Comparison of ENCODE assay signal across 18 cellular contexts in the genomic region with DNA sequence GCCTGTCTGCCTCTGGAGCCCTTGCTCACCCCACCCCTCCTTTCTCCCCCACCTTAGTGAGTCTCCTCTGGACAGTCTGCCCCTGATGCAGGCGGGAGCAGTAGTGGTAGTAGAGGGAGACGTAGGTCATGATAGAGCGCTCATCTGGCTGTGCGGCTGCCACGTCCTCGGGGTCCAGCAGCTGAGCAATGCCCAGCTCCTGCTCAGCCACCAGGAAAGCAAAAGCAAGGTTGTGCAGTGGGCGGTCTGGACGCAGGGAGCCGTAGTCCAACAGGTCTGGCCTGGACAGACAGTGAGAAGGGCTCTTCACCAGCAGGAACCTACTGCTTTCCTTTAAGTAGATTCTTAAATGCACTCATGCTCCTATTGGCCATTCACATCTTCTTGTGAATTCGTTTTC. TPM values are rescaled to one million over a fixed set of nuclear protein-coding genes. Genes with fewer than 3 reads are reported as not detected.
DNase-seq lines count a peak whose midpoint lies in the region; ATAC-seq and TF ChIP-seq lines count a peak whose summit lies in the region.
"Had no signal": no experiment of that assay in that cellular context is flagged by ENCODE, and none has a peak within 500 bp of the region (broad histone marks: within the 10 kb centered on the region; RNA-seq: fewer than 3 reads in every experiment).

No MANE protein-coding gene starts in this region.

- H3K36me3 Mint-ChIP-seq in central memory CD8-positive, alpha-beta T cell (ENCODE audit: insufficient read depth) = peaks cover 1% of the 10 kb centered on the region
- H3K36me3 Mint-ChIP-seq: CD8-positive, alpha-beta T cell had no signal

- H3K27me3 ChIP-seq in IMR-90 (ENCODE audit: control insufficient read depth, insufficient read depth, low read length) = peaks cover 10% of the 10 kb centered on the region; the same call in 1 of the 2 replicates
- H3K27me3 ChIP-seq in mesenchymal stem cell (ENCODE audit: control insufficient read depth in 1 of 2, insufficient read depth in 1 of 2, low read length in 2 of 2) = peaks cover 0 to 42% of the 10 kb centered on the region in 2 experiments
- H3K27me3 ChIP-seq in spleen (replicated peaks in 1 of 7) = peaks cover 0 to 10% (median 5%) of the 10 kb centered on the region in 7 donors
- H3K27me3 ChIP-seq: BE2C had no signal

- H2AFZ ChIP-seq in IMR-90 (replicated peaks; ENCODE audit: low read length, poor library complexity) (no peak overlapping the region), mesenchymal stem cell (ENCODE audit: low read depth, low read length) (no peak overlapping the region)

- H3K9me1 ChIP-seq in IMR-90 (ENCODE audit: insufficient read depth, low read length) = peaks cover 2% of the 10 kb centered on the region; the same call in 1 of the 2 replicates

- no peak overlapping the region for H3K9ac ChIP-seq in IMR-90 (ENCODE audit: low read depth, low read length)
- H3K9ac ChIP-seq in mesenchymal stem cell (ENCODE audit: low read length) = no peak overlapping the region

- intact Hi-C loops in IMR-90 (cut with micrococcal nuclease) (no loop called here), spleen (cut with DNase I; ENCODE audit: low total_unique reads) (no loop called here)

- dilution Hi-C loops in IMR-90 (cut with HindIII; ENCODE audit: low sequenced_read_pairs, unreplicated experiment) = no loop called here

- H2BK120ac ChIP-seq in IMR-90 (ENCODE audit: low read depth, low read length) (no peak overlapping the region), mesenchymal stem cell (ENCODE audit: low read depth, low read length) (no peak overlapping the region)

- 92% methylated on average over 7 of the region's 10 CpGs; no CpG with 5 or more reads in 1 of the 2 experiments for WGBS in IMR-90 (ENCODE audit: extremely low coverage in 2 of 2, insufficient read length in 1 of 2), 2 experiments
- WGBS in mesenchymal stem cell = 95% methylated on average over 10 of the region's 10 CpGs
- 95 to 98% (median 98%) methylated on average over 7 to 10 of the region's 10 CpGs for WGBS in spleen, 5 donors

- no peak overlapping the region for H2BK5ac ChIP-seq in IMR-90 (ENCODE audit: low read depth, low read length, poor library complexity, severe bottlenecking)
- H2BK5ac ChIP-seq in mesenchymal stem cell (ENCODE audit: low read depth, low read length, poor library complexity, severe bottlenecking) = no peak overlapping the region

- H3K56ac ChIP-seq in IMR-90 (ENCODE audit: extremely low read depth, insufficient read depth, low read length) = no peak overlapping the region

- no peak overlapping the region for H4K5ac ChIP-seq in IMR-90 (ENCODE audit: low read depth, low read length)

- H3K27ac ChIP-seq in IMR-90 (ENCODE audit: insufficient read depth, low read length) (no peak overlapping the region), mesenchymal stem cell (ENCODE audit: low read length, poor library complexity, severe bottlenecking) (no peak overlapping the region), spleen (no peak overlapping the region)
- H3K27ac ChIP-seq: A549, C4-2B had no signal

- no peaks in the 10 kb centered on the region for H3K9me3 Mint-ChIP-seq in central memory CD8-positive, alpha-beta T cell
- H3K9me3 Mint-ChIP-seq: CD8-positive, alpha-beta T cell; HFFc6 had no signal

- H3K4ac ChIP-seq in IMR-90 (ENCODE audit: low read depth, low read length) (no peak overlapping the region), mesenchymal stem cell (ENCODE audit: low read depth in 1 of 2, low read length in 2 of 2) (no peak overlapping the region)

- no peaks in the 10 kb centered on the region for H3K27me3 Mint-ChIP-seq in central memory CD8-positive, alpha-beta T cell

- no peak overlapping the region for H3K18ac ChIP-seq in IMR-90 (ENCODE audit: low read depth, low read length)
- no peak overlapping the region for H3K18ac ChIP-seq in mesenchymal stem cell (ENCODE audit: low read depth in 1 of 2, low read length in 2 of 2)

- TF ChIP-seq CTCF in IMR-90 (conservative IDR thresholded peaks at IDR 0.05; ENCODE audit: low read depth, low read length) = no peak
- TF ChIP-seq CTCF in spleen (IDR thresholded peaks at IDR 0.05 in 8 of 11, conservative IDR thresholded peaks at IDR 0.05 in 3 of 11) = no peak

- H3K4me3 ChIP-seq in IMR-90 (ENCODE audit: insufficient read depth, low read depth, low read length) (no peak overlapping the region), mesenchymal stem cell (ENCODE audit: insufficient read depth in 1 of 2, low read depth in 1 of 2, low read length in 2 of 2) (no peak overlapping the region), spleen (no peak overlapping the region)
- H3K4me3 ChIP-seq: A549 had no signal

- H2BK12ac ChIP-seq in mesenchymal stem cell (ENCODE audit: low read length in 2 of 2) = no peak overlapping the region

- ATAC-seq in IMR-90 (ENCODE audit: low read depth) = no peak
- ATAC-seq in central memory CD8-positive, alpha-beta T cell (replicated peaks; ENCODE audit: extremely low read depth, poor library complexity, severe bottlenecking) = no peak
- ATAC-seq in GM21529 (IDR thresholded peaks at IDR 0.05; ENCODE audit: unreplicated experiment) = no peak
- ATAC-seq: A549; CD8-positive, alpha-beta T cell; HepG2 had no signal

- peak overlapping the region; percentile 89 for H3K27ac Mint-ChIP-seq in central memory CD8-positive, alpha-beta T cell (ENCODE audit: low read depth)
- H3K27ac Mint-ChIP-seq: CD8-positive, alpha-beta T cell; HFFc6 had no signal

- H3K4me3 Mint-ChIP-seq in central memory CD8-positive, alpha-beta T cell = peak overlapping the region; percentile 14
- H3K4me3 Mint-ChIP-seq: CD8-positive, alpha-beta T cell; HFFc6 had no signal

- TF ChIP-seq POLR2A in IMR-90 (IDR thresholded peaks at IDR 0.05; ENCODE audit: low read depth, low read length) (no peak), spleen (IDR thresholded peaks at IDR 0.05) (no peak)

- H3K4me1 ChIP-seq in IMR-90 (ENCODE audit: control insufficient read depth, insufficient read depth, low read length) = no peaks in the 10 kb centered on the region
- peaks cover 24% of the 10 kb centered on the region for H3K4me1 ChIP-seq in mesenchymal stem cell (ENCODE audit: control insufficient read depth, insufficient read depth, low read depth, low read length)
- H3K4me1 ChIP-seq in spleen = peaks cover 0 to 30% (median 17%) of the 10 kb centered on the region in 6 donors
- H3K4me1 ChIP-seq: A549, Caco-2 had no signal

- H4K20me1 ChIP-seq in IMR-90 (ENCODE audit: insufficient read depth, low read length) = no peaks in the 10 kb centered on the region

- TF ChIP-seq RAD21 in IMR-90 (IDR thresholded peaks at IDR 0.05; ENCODE audit: low read length) = no peak

- H2BK15ac ChIP-seq in IMR-90 (ENCODE audit: low read depth, low read length) = no peak overlapping the region
- H2BK15ac ChIP-seq in mesenchymal stem cell (ENCODE audit: low read depth, poor library complexity, severe bottlenecking) = no peak overlapping the region

- H4K91ac ChIP-seq in IMR-90 (ENCODE audit: insufficient read depth, low read depth, low read length) = no peak overlapping the region
- H4K91ac ChIP-seq in mesenchymal stem cell (ENCODE audit: low read length) = peak overlapping the region; percentile 2

- CTCF ChIA-PET in IMR-90 (lab: Yijun Ruan, JAX) = no interaction called here

- DNase-seq in IMR-90 (no peak), mesenchymal stem cell (no peak), spleen (peak; percentile 59), NCI-H748 (lab: John Stamatoyannopoulos, UW; ENCODE audit: unreplicated experiment) (no peak), DMS53 (lab: John Stamatoyannopoulos, UW) (no peak), NCI-H1092 treated with DMSO at 0.1 percent for 48 hours (lab: John Stamatoyannopoulos, UW) (no peak)
- no peak for DNase-seq in central memory CD8-positive, alpha-beta T cell (ENCODE audit: low spot score in 2 of 2)
- DNase-seq: BE2C; Caco-2; CD8-positive, alpha-beta T cell; GF-D8; HCEC 1CT; HFFc6 had no signal

- H4K8ac ChIP-seq in IMR-90 (ENCODE audit: low read depth in 2 of 2, low read length in 2 of 2) = no peak overlapping the region
- H4K8ac ChIP-seq in mesenchymal stem cell (ENCODE audit: low read length) = no peak overlapping the region

- H3K23ac ChIP-seq in IMR-90 (ENCODE audit: low read depth, low read length) (no peak overlapping the region), mesenchymal stem cell (ENCODE audit: low read length in 2 of 2) (no peak overlapping the region)

- peaks cover 21% of the 10 kb centered on the region for H3K4me1 Mint-ChIP-seq in central memory CD8-positive, alpha-beta T cell

- no TSS peak for BruUV-seq in IMR-90 (replicated peaks; lab: Mats Ljungman, UMichigan)

- H2AK9ac ChIP-seq in IMR-90 (replicated peaks; ENCODE audit: low read depth, low read length, poor library complexity) = peak overlapping the region; percentile 50

- in situ Hi-C loops in IMR-90 (cut with MboI; ENCODE audit: low sequenced_read_pairs) = no loop called here

- no peak overlapping the region for H2AK5ac ChIP-seq in IMR-90 (ENCODE audit: low read depth, low read length)
- no peak overlapping the region for H2AK5ac ChIP-seq in mesenchymal stem cell (ENCODE audit: low read length, severe bottlenecking)

- H3K36me3 ChIP-seq in IMR-90 (ENCODE audit: control insufficient read depth, insufficient read depth, low read length) (no peaks in the 10 kb centered on the region), mesenchymal stem cell (ENCODE audit: control insufficient read depth in 1 of 2, insufficient read depth in 2 of 2, low read depth in 1 of 2, low read length in 2 of 2) (peaks cover 0 to 33% of the 10 kb centered on the region in 2 experiments), spleen (no peaks in the 10 kb centered on the region)
- H3K36me3 ChIP-seq: BE2C had no signal

- no peaks in the 10 kb centered on the region for H3K9me3 ChIP-seq in IMR-90 (ENCODE audit: control insufficient read depth, insufficient read depth, low read length)
- H3K9me3 ChIP-seq in mesenchymal stem cell (ENCODE audit: control insufficient read depth, low read length) = no peaks in the 10 kb centered on the region
- H3K9me3 ChIP-seq in spleen = no peaks in the 10 kb centered on the region
- H3K9me3 ChIP-seq: A549, BE2C, Caco-2 had no signal

- H3K79me1 ChIP-seq in IMR-90 (ENCODE audit: low read depth in 1 of 2, low read length in 2 of 2) (no peaks in the 10 kb centered on the region), mesenchymal stem cell (replicated peaks; ENCODE audit: low read length, poor library complexity, severe bottlenecking) (no peaks in the 10 kb centered on the region)

- POLR2A ChIA-PET in IMR-90 (lab: Charles Lee; ENCODE audit: unreplicated experiment) = no interaction called here

- H2BK20ac ChIP-seq in IMR-90 (ENCODE audit: low read depth, low read length) = no peak overlapping the region

- H3K14ac ChIP-seq in IMR-90 (replicated peaks; ENCODE audit: low read depth, low read length) (no peak overlapping the region), mesenchymal stem cell (ENCODE audit: low read length in 2 of 2) (no peak overlapping the region)

- H3K4me2 ChIP-seq in IMR-90 (ENCODE audit: low read depth, low read length) (no peak overlapping the region), mesenchymal stem cell (ENCODE audit: low read length, poor library complexity, severe bottlenecking) (no peak overlapping the region)
- H3K4me2 ChIP-seq: A549 had no signal

RNA-seq across cellular contexts. Expression of a gene that starts 6.7 kb away (rescaled TPM):
- total RNA-seq in IMR-90 (2012; rRNA removed) = under 0.01 TPM in 2 replicates
- 0.37 and 0.38 TPM in 2 replicates for polyA plus RNA-seq in IMR-90 (2012; rRNA removed)
- 0.10 and 0.12 TPM in 2 replicates for polyA plus RNA-seq in IMR-90 (2012; cell fraction: cytosol; rRNA removed)
- 2.3 and 3.5 TPM in 2 replicates for polyA plus RNA-seq in IMR-90 (2012; cell fraction: nucleus; rRNA removed; ENCODE audit: low replicate concordance)
- 0.32 TPM for polyA plus RNA-seq in mesenchymal stem cell (2013, experiment 1 of 2)
- 0.29 TPM for polyA plus RNA-seq in mesenchymal stem cell (2013, experiment 2 of 2)
- 1 to 10 TPM in 2 of 7 donors, under 1 TPM in 5; 0.19 to 1.2 (median 0.67) TPM for total RNA-seq in spleen
- 1 to 10 TPM in 2 of 3 donors, under 1 TPM in 1; 0.41 to 2.0 (median 1.6) TPM for polyA plus RNA-seq in spleen
- total RNA-seq: H4 had no signal

RNA-seq across cellular contexts. Expression of a gene that starts 48.5 kb away (rescaled TPM):
- total RNA-seq in IMR-90 (2012; rRNA removed) (under 0.01 and 0.18 TPM in 2 replicates), spleen (10 to 100 TPM in 4 of 7 donors, 1 to 10 TPM in 3; 4.0 to 14.4 (median 10.2) TPM)
- polyA plus RNA-seq in IMR-90 (2012; rRNA removed) (3.1 and 5.8 TPM in 2 replicates), spleen (10 to 100 TPM; 10.6 to 20.8 (median 18.5) TPM)
- 0.90 and 1.6 TPM in 2 replicates for polyA plus RNA-seq in IMR-90 (2012; cell fraction: cytosol; rRNA removed)
- polyA plus RNA-seq in IMR-90 (2012; cell fraction: nucleus; rRNA removed; ENCODE audit: low replicate concordance) = 31.6 and 69.2 TPM in 2 replicates
- polyA plus RNA-seq in mesenchymal stem cell (2013, experiment 1 of 2) = 3.3 TPM
- polyA plus RNA-seq in mesenchymal stem cell (2013, experiment 2 of 2) = 2.0 TPM

RNA-seq across cellular contexts. Expression of a gene that starts 59.3 kb away (rescaled TPM):
- total RNA-seq in IMR-90 (2012; rRNA removed) (3.6 and 5.0 TPM in 2 replicates), spleen (10 to 100 TPM in 5 of 7 donors, 1 to 10 TPM in 2; 3.2 to 20.1 (median 13.0) TPM)
- polyA plus RNA-seq in IMR-90 (2012; rRNA removed) (6.3 and 8.1 TPM in 2 replicates), spleen (10 to 100 TPM in 1 of 3 donors, 1 to 10 TPM in 2; 5.2 to 10.9 (median 8.6) TPM)
- polyA plus RNA-seq in IMR-90 (2012; cell fraction: cytosol; rRNA removed) = 7.9 and 8.2 TPM in 2 replicates
- 12.6 and 22.4 TPM in 2 replicates for polyA plus RNA-seq in IMR-90 (2012; cell fraction: nucleus; rRNA removed; ENCODE audit: low replicate concordance)
- polyA plus RNA-seq in mesenchymal stem cell (2013, experiment 1 of 2) = 2.6 TPM
- polyA plus RNA-seq in mesenchymal stem cell (2013, experiment 2 of 2) = 2.5 TPM
